25 cellular contexts compared by ENCODE assay signal in the genomic region with DNA sequence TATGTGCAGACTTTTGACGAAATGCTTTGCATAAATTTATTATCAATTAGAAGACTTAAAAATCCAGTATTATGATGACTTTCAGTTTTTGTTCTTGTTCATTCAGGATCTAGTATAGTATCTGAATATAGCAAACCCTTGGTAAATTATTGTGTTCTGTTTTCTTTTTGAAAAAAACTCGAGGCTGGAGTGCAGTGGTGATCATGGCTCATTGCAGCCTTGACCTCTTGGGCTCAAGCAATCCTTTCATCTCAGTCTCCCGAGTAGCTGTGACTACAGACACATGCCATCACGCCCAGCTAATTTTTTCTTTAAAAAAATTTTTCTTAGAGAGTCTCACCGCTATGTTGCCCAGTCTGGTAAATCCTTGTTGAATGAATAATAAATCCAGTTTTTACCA. TPM values are rescaled to one million over a fixed set of nuclear protein-coding genes. Genes with fewer than 3 reads are reported as not detected.
A peak's percentile ranks its signal among the peaks of the same experiment; 100 is the strongest.
DNase-seq lines count a peak whose midpoint lies in the region; ATAC-seq, FAIRE-seq and TF ChIP-seq lines count a peak whose summit lies in the region.
"Had no signal": no experiment of that assay in that cellular context is flagged by ENCODE, and none has a peak within 500 bp of the region (broad histone marks: within the 10 kb centered on the region; RNA-seq: fewer than 3 reads in every experiment).

No MANE protein-coding gene starts in this region.

- peaks cover 69% of the 10 kb centered on the region for H4K20me1 ChIP-seq in HepG2 (ENCODE audit: insufficient read depth, low read length)

- ATAC-seq in HepG2 (peak; percentile 5; the same call in 1 of the 3 replicates), right lobe of liver (no peak)
- ATAC-seq: activated T-helper 17 cell treated with anti-CD3 and anti-CD28 coated beads, Interleukin-2, amount 50 U/mL, for 72 hours; gastrocnemius medialis; sciatic nerve had no signal

- in situ Hi-C loops in HepG2 (cut with HindIII; ENCODE audit: extremely low pct_ligation_motif_present, low pct_unique_long_range_greater_than_20kb) = loop anchor here (10.0 kb wide), 1 partner anchor 127 kb away; no protein-coding TSS in a partner anchor

- H3K27me3 Mint-ChIP-seq in chondrocyte (ENCODE audit: low read depth) (no peaks in the 10 kb centered on the region), type B pancreatic cell (no peaks in the 10 kb centered on the region)

- no peak overlapping the region for H2AFZ ChIP-seq in HepG2 (ENCODE audit: low read length)

- CTCF ChIA-PET in HepG2 (lab: Yijun Ruan, JAX; ENCODE audit: low intra/inter-chr PET ratio, low total read pairs) = interaction anchor here (1.0 kb wide), 1 partner anchor 14 kb away, joined by 3 read pairs; no protein-coding TSS in a partner anchor

- TF ChIP-seq RAD21 in HepG2 (CRISPR knock-in tag; IDR thresholded peaks at IDR 0.05) = no peak

- 7% methylated on average over 5 of the region's 5 CpGs for WGBS in HepG2 (ENCODE audit: low lambda C conversion rate)
- WGBS in right lobe of liver (ENCODE audit: insufficient coverage, low coverage, low lambda C conversion rate, missing lambda C conversion rate) = 48% methylated on average over 5 of the region's 5 CpGs

- H3K36me3 ChIP-seq in HepG2 (replicated peaks in 1 of 2; ENCODE audit: control insufficient read depth in 1 of 2, insufficient read depth in 2 of 2, low read length in 2 of 2) = peaks cover 0 to 20% of the 10 kb centered on the region in 2 experiments; a peak in 3 of 5 replicates
- no peaks in the 10 kb centered on the region for H3K36me3 ChIP-seq in right lobe of liver
- H3K36me3 ChIP-seq: cardiac muscle cell, gastrocnemius medialis, vagina had no signal

- H3K27ac ChIP-seq in HepG2 (ENCODE audit: extremely low read length, insufficient read depth, low read length) (peak overlapping the region; percentile 83), right lobe of liver (no peak overlapping the region)
- H3K27ac ChIP-seq: BLaER1, cardiac muscle cell, gastrocnemius medialis, vagina had no signal

- TF ChIP-seq CTCF in HepG2 (CRISPR knock-in tag; IDR thresholded peaks at IDR 0.05) = no peak
- no peak for TF ChIP-seq CTCF in right lobe of liver (IDR thresholded peaks at IDR 0.05)
- TF ChIP-seq CTCF in chondrocyte (IDR thresholded peaks at IDR 0.05) = peak; percentile 32
- peak; percentile 70 for TF ChIP-seq CTCF in type B pancreatic cell (conservative IDR thresholded peaks at IDR 0.05)

- TF ChIP-seq EP300 in HepG2 (IDR thresholded peaks at IDR 0.05; ENCODE audit: low read depth in 2 of 2, low read length in 2 of 2) (peak in 1 of 2 experiments; percentile 71; a peak in 1 of 4 replicates), HepG2 (CRISPR knock-in tag; IDR thresholded peaks at IDR 0.05; ENCODE audit: borderline replicate concordance) (no peak)

- H3K9me3 Mint-ChIP-seq in chondrocyte (ENCODE audit: low read depth) (no peaks in the 10 kb centered on the region), type B pancreatic cell (no peaks in the 10 kb centered on the region)
- H3K9me3 Mint-ChIP-seq: activated naive CD8-positive, alpha-beta T cell treated with anti-CD3 and anti-CD28 coated beads for 36 hours; activated T-helper 17 cell treated with anti-CD3 and anti-CD28 coated beads, Interleukin-2, amount 50 U/mL, for 72 hours had no signal

- H3K4me1 ChIP-seq in HepG2 (ENCODE audit: insufficient read depth, low read length) (peaks cover 71% of the 10 kb centered on the region), right lobe of liver (peaks cover 0 to 34% (median 11%) of the 10 kb centered on the region in 4 donors)

- TF ChIP-seq POLR2A in HepG2 (IDR thresholded peaks at IDR 0.05; ENCODE audit: insufficient read depth in 1 of 2, low read depth in 2 of 2, low read length in 2 of 2) = no peak
- TF ChIP-seq POLR2A in right lobe of liver (IDR thresholded peaks at IDR 0.05) = no peak

- H3K27me3 ChIP-seq in HepG2 (ENCODE audit: control insufficient read depth in 1 of 2, insufficient read depth in 2 of 2, low read length in 2 of 2) = no peaks in the 10 kb centered on the region; a peak in 1 of 5 replicates
- H3K27me3 ChIP-seq in right lobe of liver = no peaks in the 10 kb centered on the region
- H3K27me3 ChIP-seq: vagina had no signal

- peak; percentile 52 for FAIRE-seq in HepG2 (lab: Jason Lieb, UNC)
- FAIRE-seq: TTC549 had no signal

- H3K4me3 ChIP-seq in HepG2 (replicated peaks in 1 of 3; ENCODE audit: insufficient read depth in 1 of 3, low read depth in 2 of 3, low read length in 3 of 3) (peak overlapping the region; percentile 82 to 98 (median 92); a peak in 3 of 6 replicates), right lobe of liver (no peak overlapping the region)
- H3K4me3 ChIP-seq: BLaER1, cardiac muscle cell, gastrocnemius medialis, vagina had no signal

- POLR2A ChIA-PET in HepG2 (lab: Yijun Ruan, JAX) = interaction anchor here (0.6 to 2.7 kb wide), 5 partner anchors 14 to 152 kb away, joined by 3 to 9 read pairs (median 5); no protein-coding TSS in a partner anchor

- H3K9ac ChIP-seq in HepG2 (ENCODE audit: insufficient read depth, low read depth, low read length) = peak overlapping the region; percentile 66
- H3K9ac ChIP-seq: BLaER1 had no signal

- peaks cover 4% of the 10 kb centered on the region for H3K36me3 Mint-ChIP-seq in chondrocyte (ENCODE audit: low read depth)
- peaks cover 28% of the 10 kb centered on the region for H3K36me3 Mint-ChIP-seq in type B pancreatic cell
- H3K36me3 Mint-ChIP-seq: activated naive CD8-positive, alpha-beta T cell treated with anti-CD3 and anti-CD28 coated beads for 36 hours had no signal

- DNase-seq in HepG2 (ENCODE audit: low spot score) = peak; percentile 77
- no peak for DNase-seq in right lobe of liver
- no peak for DNase-seq in chondrocyte (ENCODE audit: low spot score)
- DNase-seq in kidney tubule cell (ENCODE audit: low spot score) = peak; percentile 66
- DNase-seq in type B pancreatic cell (ENCODE audit: extremely low spot score, unreplicated experiment) = no peak
- DNase-seq in NCI-H187 (lab: John Stamatoyannopoulos, UW) = no peak
- DNase-seq in medulla oblongata (ENCODE audit: extremely low spot score) = no peak
- no peak for DNase-seq in effector CD8-positive, alpha-beta T cell (lab: John Stamatoyannopoulos, UW)
- DNase-seq: activated CD4-positive, alpha-beta T cell treated with anti-CD3 and anti-CD28 coated beads for 4 hours; activated naive CD8-positive, alpha-beta T cell treated with anti-CD3 and anti-CD28 coated beads for 36 hours; gastrocnemius medialis; NCI-H1105 treated with DMSO at 0.1 percent for 48 hours; substantia nigra had no signal

- H3K9me3 ChIP-seq in HepG2 (ENCODE audit: low read length) (no peaks in the 10 kb centered on the region), right lobe of liver (no peaks in the 10 kb centered on the region)
- H3K9me3 ChIP-seq: gastrocnemius medialis, vagina had no signal

- intact Hi-C loops in HepG2 (cut with micrococcal nuclease; ENCODE audit: unreplicated experiment) (loop anchor here (1.0 to 10.0 kb wide), 6 partner anchors 13 to 293 kb away; no protein-coding TSS in a partner anchor), right lobe of liver (cut with DNase I) (no loop called here)

- BruUV-seq in HepG2 (replicated peaks; lab: Mats Ljungman, UMichigan) = no TSS peak

- H3K4me1 Mint-ChIP-seq in chondrocyte (ENCODE audit: low read depth) (peaks cover 74% of the 10 kb centered on the region), type B pancreatic cell (ENCODE audit: unreplicated experiment) (peaks cover 60% of the 10 kb centered on the region)
- H3K4me1 Mint-ChIP-seq: activated T-helper 17 cell treated with anti-CD3 and anti-CD28 coated beads, Interleukin-2, amount 50 U/mL, for 72 hours had no signal

- peak overlapping the region; percentile 41 for H3K27ac Mint-ChIP-seq in chondrocyte (ENCODE audit: unreplicated experiment)
- no peak overlapping the region for H3K27ac Mint-ChIP-seq in type B pancreatic cell
- H3K27ac Mint-ChIP-seq: activated naive CD8-positive, alpha-beta T cell treated with anti-CD3 and anti-CD28 coated beads for 36 hours; activated T-helper 17 cell treated with anti-CD3 and anti-CD28 coated beads, Interleukin-2, amount 50 U/mL, for 72 hours had no signal

- peak overlapping the region; percentile 97 for H3K4me3 Mint-ChIP-seq in chondrocyte (ENCODE audit: unreplicated experiment)
- peak overlapping the region; percentile 78 for H3K4me3 Mint-ChIP-seq in type B pancreatic cell
- H3K4me3 Mint-ChIP-seq: activated naive CD8-positive, alpha-beta T cell treated with anti-CD3 and anti-CD28 coated beads for 36 hours; activated T-helper 17 cell treated with anti-CD3 and anti-CD28 coated beads, Interleukin-2, amount 50 U/mL, for 72 hours had no signal

- peaks cover 87% of the 10 kb centered on the region for H3K79me2 ChIP-seq in HepG2 (ENCODE audit: insufficient read depth, low read length)

- H3K4me2 ChIP-seq in HepG2 (ENCODE audit: low read depth, low read length) = peak overlapping the region; percentile 86

RNA-seq across cellular contexts. Expression of gene FARP1, which starts 4.6 kb away (rescaled TPM):
- total RNA-seq in HepG2 (2016; rRNA removed; fragmentation: Illumina TruSeq; extraction: Trizol) (70.1 and 70.6 TPM in 2 replicates), right lobe of liver (100 to 1,000 TPM in 1 of 6 experiments, 10 to 100 TPM in 5; 44.9 to 104 (median 80.0) TPM), chondrocyte (237 to 331 TPM (median 328 TPM) in 3 replicates), type B pancreatic cell (ENCODE audit: low replicate concordance) (195 and 301 TPM in 2 replicates)
- total RNA-seq in HepG2 (2016; cell fraction: cytosol; rRNA removed; fragmentation: Illumina TruSeq; extraction: Trizol; ENCODE audit: low read depth) = 91.6 and 94.1 TPM in 2 replicates
- total RNA-seq in HepG2 (2016; cell fraction: insoluble cytoplasmic fraction; rRNA removed; fragmentation: Illumina TruSeq; extraction: Trizol) = 64.4 and 75.8 TPM in 2 replicates
- total RNA-seq in HepG2 (2016; cell fraction: membrane; rRNA removed; fragmentation: Illumina TruSeq; extraction: Trizol) = 122 and 143 TPM in 2 replicates
- 136 and 157 TPM in 2 replicates for total RNA-seq in HepG2 (2016; cell fraction: nucleus; rRNA removed; fragmentation: Illumina TruSeq; extraction: Trizol)
- 109 and 126 TPM in 2 replicates for polyA plus RNA-seq in HepG2 (2011; rRNA removed)
- 71.5 and 112 TPM in 2 replicates for polyA plus RNA-seq in HepG2 (2011; cell fraction: cytosol; rRNA removed)
- polyA plus RNA-seq in HepG2 (2011; cell fraction: nucleus; rRNA removed) = 463 and 562 TPM in 2 replicates
- polyA plus RNA-seq in HepG2 (2012) = 322 and 394 TPM in 2 replicates
- polyA plus RNA-seq in HepG2 (2016; cell fraction: cytosol; fragmentation: Illumina TruSeq; extraction: Trizol; ENCODE audit: low read depth) = 109 and 112 TPM in 2 replicates
- polyA plus RNA-seq in HepG2 (2016; cell fraction: insoluble cytoplasmic fraction; fragmentation: Illumina TruSeq; extraction: Trizol; ENCODE audit: low read depth) = 77.6 and 113 TPM in 2 replicates
- polyA plus RNA-seq in HepG2 (2016; cell fraction: membrane; fragmentation: Illumina TruSeq; extraction: Trizol; ENCODE audit: low read depth) = 192 and 207 TPM in 2 replicates
- polyA plus RNA-seq in HepG2 (2016; cell fraction: nucleus; fragmentation: Illumina TruSeq; extraction: Trizol; ENCODE audit: insufficient read depth, low read depth) = 224 and 256 TPM in 2 replicates
- 0.68 and 162 TPM in 2 replicates for polyA minus RNA-seq in HepG2 (2011; rRNA and poly(A)+ RNA removed; ENCODE audit: low replicate concordance)
- 152 and 206 TPM in 2 replicates for polyA minus RNA-seq in HepG2 (2011; cell fraction: cytosol; rRNA and poly(A)+ RNA removed)
- polyA minus RNA-seq in HepG2 (2011; cell fraction: nucleus; rRNA and poly(A)+ RNA removed) = 598 and 660 TPM in 2 replicates

RNA-seq across cellular contexts. Expression of gene RNF113B, which starts 29.5 kb away (rescaled TPM):
- not detected in 2 replicates for total RNA-seq in HepG2 (2016; rRNA removed; fragmentation: Illumina TruSeq; extraction: Trizol)
- not detected in 2 replicates for total RNA-seq in HepG2 (2016; cell fraction: cytosol; rRNA removed; fragmentation: Illumina TruSeq; extraction: Trizol; ENCODE audit: low read depth)
- not detected in 2 replicates for total RNA-seq in HepG2 (2016; cell fraction: insoluble cytoplasmic fraction; rRNA removed; fragmentation: Illumina TruSeq; extraction: Trizol)
- total RNA-seq in HepG2 (2016; cell fraction: membrane; rRNA removed; fragmentation: Illumina TruSeq; extraction: Trizol) = not detected in 2 replicates
- not detected in 2 replicates for total RNA-seq in HepG2 (2016; cell fraction: nucleus; rRNA removed; fragmentation: Illumina TruSeq; extraction: Trizol)
- not detected in 2 replicates for polyA plus RNA-seq in HepG2 (2011; rRNA removed)
- not detected in 2 replicates for polyA plus RNA-seq in HepG2 (2011; cell fraction: cytosol; rRNA removed)
- not detected in 2 replicates for polyA plus RNA-seq in HepG2 (2011; cell fraction: nucleus; rRNA removed)
- 0.15 TPM in 1 of 2 replicates, not detected in the other for polyA plus RNA-seq in HepG2 (2012)
- not detected in 2 replicates for polyA plus RNA-seq in HepG2 (2016; cell fraction: cytosol; fragmentation: Illumina TruSeq; extraction: Trizol; ENCODE audit: low read depth)
- not detected in 2 replicates for polyA plus RNA-seq in HepG2 (2016; cell fraction: insoluble cytoplasmic fraction; fragmentation: Illumina TruSeq; extraction: Trizol; ENCODE audit: low read depth)
- polyA plus RNA-seq in HepG2 (2016; cell fraction: membrane; fragmentation: Illumina TruSeq; extraction: Trizol; ENCODE audit: low read depth) = not detected in 2 replicates
- polyA plus RNA-seq in HepG2 (2016; cell fraction: nucleus; fragmentation: Illumina TruSeq; extraction: Trizol; ENCODE audit: insufficient read depth, low read depth) = not detected in 2 replicates
- not detected in 2 replicates for polyA minus RNA-seq in HepG2 (2011; rRNA and poly(A)+ RNA removed; ENCODE audit: low replicate concordance)
- not detected in 2 replicates for polyA minus RNA-seq in HepG2 (2011; cell fraction: cytosol; rRNA and poly(A)+ RNA removed)
- not detected in 2 replicates for polyA minus RNA-seq in HepG2 (2011; cell fraction: nucleus; rRNA and poly(A)+ RNA removed)
- not detected for total RNA-seq in right lobe of liver
- not detected in 3 replicates for total RNA-seq in chondrocyte
- not detected in 2 replicates for total RNA-seq in type B pancreatic cell (ENCODE audit: low replicate concordance)
- total RNA-seq: A172; activated naive CD8-positive, alpha-beta T cell treated with anti-CD3 and anti-CD28 coated beads for 36 hours; activated T-helper 17 cell treated with anti-CD3 and anti-CD28 coated beads, Interleukin-2, amount 50 U/mL, for 72 hours; cardiac muscle cell; dermis microvascular lymphatic vessel endothelial cell; epithelial cell of proximal tubule; G401; gastrocnemius medialis; lower leg skin; omental fat pad; sciatic nerve; vagina had no signal

Comparison
In these comparisons a context has a peak if more than half of its experiments do, and no peak if none do; other contexts are left out.
1. DNase-seq: peak in HepG2 (single experiment) and kidney tubule cell (single experiment); none in right lobe of liver (0 of 3), chondrocyte (single experiment), type B pancreatic cell (single experiment), NCI-H187 (0 of 2), medulla oblongata (single experiment) and effector CD8-positive, alpha-beta T cell (single experiment).
2. H3K4me3 ChIP-seq: peak in HepG2 (3 of 3); none in right lobe of liver (0 of 3).
3. CTCF ChIP-seq: peak in chondrocyte (single experiment) and type B pancreatic cell (single experiment); none in HepG2 (single experiment) and right lobe of liver (0 of 4).